ENCODE assay signal across 8 cellular contexts in genomic region chr3:105829879-105830622, GRCh38. TPM values are rescaled to one million over a fixed set of nuclear protein-coding genes. Genes with fewer than 3 reads are reported as not detected.
DNase-seq lines count a peak whose midpoint lies in the region; ATAC-seq lines count a peak whose summit lies in the region.

No MANE protein-coding gene starts in this region.

- peaks cover 94% of the 10 kb centered on the region for H3K4me1 Mint-ChIP-seq in activated T-cell treated with anti-CD3 and anti-CD28 coated beads, Interleukin-2, amount 50 U/mL, for 72 hours (ENCODE audit: low read depth)
- H3K4me1 Mint-ChIP-seq in activated T-helper 17 cell treated with anti-CD3 and anti-CD28 coated beads, Interleukin-2, amount 50 U/mL, for 72 hours = peaks cover 55% of the 10 kb centered on the region
- peaks cover 89% of the 10 kb centered on the region for H3K4me1 Mint-ChIP-seq in stimulated activated naive CD8-positive, alpha-beta T cell treated with anti-CD3 and anti-CD28 coated beads, Interleukin-15, amount 100 ng/mL, for 72 hours

- H3K9me3 Mint-ChIP-seq in activated T-cell treated with anti-CD3 and anti-CD28 coated beads, Interleukin-2, amount 50 U/mL, for 72 hours = no peaks in the 10 kb centered on the region
- H3K9me3 Mint-ChIP-seq in activated T-helper 17 cell treated with anti-CD3 and anti-CD28 coated beads, Interleukin-2, amount 50 U/mL, for 72 hours = no peaks in the 10 kb centered on the region
- peaks cover 0 to 8% of the 10 kb centered on the region in 2 donors for H3K9me3 Mint-ChIP-seq in stimulated activated naive CD8-positive, alpha-beta T cell treated with anti-CD3 and anti-CD28 coated beads, Interleukin-15, amount 100 ng/mL, for 72 hours

- peak in 1 of 2 donors; percentile 25 for ATAC-seq in activated T-cell treated with anti-CD3 and anti-CD28 coated beads, Interleukin-2, amount 50 U/mL, for 72 hours (replicated peaks in 1 of 2)
- ATAC-seq in activated T-helper 17 cell treated with anti-CD3 and anti-CD28 coated beads, Interleukin-2, amount 50 U/mL, for 72 hours (replicated peaks) = peak; percentile 36
- no peak for ATAC-seq in stimulated activated naive CD8-positive, alpha-beta T cell treated with anti-CD3 and anti-CD28 coated beads, Interleukin-15, amount 100 ng/mL, for 72 hours

- peak overlapping the region; percentile 58 to 85 for H3K4me3 Mint-ChIP-seq in activated T-cell treated with anti-CD3 and anti-CD28 coated beads, Interleukin-2, amount 50 U/mL, for 72 hours
- H3K4me3 Mint-ChIP-seq in activated T-helper 17 cell treated with anti-CD3 and anti-CD28 coated beads, Interleukin-2, amount 50 U/mL, for 72 hours = peak overlapping the region; percentile 71
- peak overlapping the region; percentile 35 to 68 for H3K4me3 Mint-ChIP-seq in stimulated activated naive CD8-positive, alpha-beta T cell treated with anti-CD3 and anti-CD28 coated beads, Interleukin-15, amount 100 ng/mL, for 72 hours

- peak overlapping the region; percentile 100 for H3K27ac Mint-ChIP-seq in activated T-cell treated with anti-CD3 and anti-CD28 coated beads, Interleukin-2, amount 50 U/mL, for 72 hours
- peak overlapping the region; percentile 88 for H3K27ac Mint-ChIP-seq in activated T-helper 17 cell treated with anti-CD3 and anti-CD28 coated beads, Interleukin-2, amount 50 U/mL, for 72 hours
- H3K27ac Mint-ChIP-seq in stimulated activated naive CD8-positive, alpha-beta T cell treated with anti-CD3 and anti-CD28 coated beads, Interleukin-15, amount 100 ng/mL, for 72 hours = peak overlapping the region; percentile 60 to 91

- no peaks in the 10 kb centered on the region for H3K27me3 Mint-ChIP-seq in activated T-cell treated with anti-CD3 and anti-CD28 coated beads, Interleukin-2, amount 50 U/mL, for 72 hours (ENCODE audit: low read depth)
- H3K27me3 Mint-ChIP-seq in activated T-helper 17 cell treated with anti-CD3 and anti-CD28 coated beads, Interleukin-2, amount 50 U/mL, for 72 hours = no peaks in the 10 kb centered on the region
- no peaks in the 10 kb centered on the region for H3K27me3 Mint-ChIP-seq in stimulated activated naive CD8-positive, alpha-beta T cell treated with anti-CD3 and anti-CD28 coated beads, Interleukin-15, amount 100 ng/mL, for 72 hours

- no peak for DNase-seq in activated T-cell treated with anti-CD3 and anti-CD28 coated beads, Interleukin-2, amount 50 U/mL, for 72 hours
- no peak for DNase-seq in activated T-cell treated with anti-CD3 and anti-CD28 coated beads, Interleukin-2, amount 50 U/mL, for 48 hours
- DNase-seq in fibroblast of peridontal ligament (ENCODE audit: extremely low read depth) (peak; percentile 40), NCI-H146 treated with DMSO at 0.1 percent for 48 hours (lab: John Stamatoyannopoulos, UW; ENCODE audit: unreplicated experiment) (no peak), NCI-H187 treated with DMSO at 0.1 percent for 48 hours (lab: John Stamatoyannopoulos, UW) (no peak), 8988T (no peak)
- DNase-seq in stimulated activated naive CD8-positive, alpha-beta T cell treated with anti-CD3 and anti-CD28 coated beads, Interleukin-15, amount 100 ng/mL, for 72 hours = no peak

- H3K36me3 Mint-ChIP-seq in activated T-cell treated with anti-CD3 and anti-CD28 coated beads, Interleukin-2, amount 50 U/mL, for 72 hours (ENCODE audit: insufficient read depth in 2 of 2) = peaks cover 28 to 41% of the 10 kb centered on the region in 2 donors
- peaks cover 86% of the 10 kb centered on the region for H3K36me3 Mint-ChIP-seq in activated T-helper 17 cell treated with anti-CD3 and anti-CD28 coated beads, Interleukin-2, amount 50 U/mL, for 72 hours (ENCODE audit: low read depth)

RNA-seq across cellular contexts. Expression of gene CBLB, which starts 38.8 kb away (rescaled TPM):
- total RNA-seq in activated T-cell treated with anti-CD3 and anti-CD28 coated beads, Interleukin-2, amount 50 U/mL, for 72 hours = 100 to 1,000 TPM; 159 to 191 TPM
- 100 to 1,000 TPM in 1 of 2 donors, 10 to 100 TPM in 1; 41.4 to 110 TPM for total RNA-seq in activated T-helper 17 cell treated with anti-CD3 and anti-CD28 coated beads, Interleukin-2, amount 50 U/mL, for 72 hours
